26 cellular contexts compared by ENCODE assay signal in the genomic region with DNA sequence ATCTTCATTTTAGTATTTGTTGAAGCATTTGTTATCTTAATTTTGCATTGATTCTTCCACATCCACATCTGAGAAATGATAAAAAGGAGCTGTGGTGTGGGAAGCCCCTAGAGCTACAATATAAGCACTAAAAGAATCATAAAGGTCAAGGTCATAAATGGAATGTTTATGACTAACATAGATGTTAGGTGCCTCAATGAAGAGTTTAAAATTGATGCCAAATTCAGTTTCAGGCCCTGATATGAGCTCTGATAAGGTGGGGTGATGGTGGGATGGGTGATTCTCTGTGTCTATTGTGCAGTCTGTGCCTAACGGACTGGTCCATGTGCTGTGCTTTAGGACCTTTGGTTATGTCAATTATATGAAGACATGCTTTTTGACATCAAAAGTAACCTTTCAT.
"Had no signal": no experiment of that assay in that cellular context is flagged by ENCODE, and none has a peak within 500 bp of the region (broad histone marks: within the 10 kb centered on the region; RNA-seq: fewer than 3 reads in every experiment).

No MANE protein-coding gene starts in this region.

- H3K4me3 Mint-ChIP-seq: activated CD4-positive, alpha-beta memory T cell treated with anti-CD3 and anti-CD28 coated beads for 36 hours; activated CD4-positive, alpha-beta T cell treated with anti-CD3 and anti-CD28 coated beads, Interleukin-2, amount 10 ng/mL, durations not matched to agents 24 days and 14 days; T-helper 1 cell treated with Interleukin-12 subunit alpha and Interleukin-12 subunit beta and Interleukin-4 antibody, amounts not matched to agents 30 μg/mL and 1 μg/mL, for 36 hours; WTC11 had no signal

- DNase-seq: activated CD4-positive, alpha-beta memory T cell treated with anti-CD3 and anti-CD28 coated beads for 36 hours; activated CD4-positive, alpha-beta T cell treated with anti-CD3 and anti-CD28 coated beads, Interleukin-2, amount 10 ng/mL, durations not matched to agents 24 days and 14 days; activated CD4-positive, CD25-positive, alpha-beta regulatory T cell treated with anti-CD3 and anti-CD28 coated beads, Interleukin-2, amount 50 U/mL, for 72 hours; activated CD8-positive, alpha-beta memory T cell treated with anti-CD3 and anti-CD28 coated beads, Interleukin-2, amount 50 U/mL, for 4 hours; activated naive CD4-positive, alpha-beta T cell treated with anti-CD3 and anti-CD28 coated beads, Interleukin-2, amount 50 U/mL, for 16 hours; activated T-cell treated with anti-CD3 and anti-CD28 coated beads, Interleukin-2, amount 50 U/mL, for 1 hour; amniotic stem cell; body of pancreas; central memory CD4-positive, alpha-beta T cell; MM.1S; NCI-H1930; NCI-H2171; NCI-H2227 treated with DMSO at 0.1 percent for 48 hours; NCI-H526; NCI-H82; NK-92 treated with Interleukin-12 subunit alpha and Interleukin-12 subunit beta, amount 100 ng/mL, for 24 hours; OCI-M1; SHP77 had no signal

- H3K9me3 Mint-ChIP-seq: activated CD4-positive, alpha-beta memory T cell treated with anti-CD3 and anti-CD28 coated beads for 36 hours; activated CD4-positive, alpha-beta T cell treated with anti-CD3 and anti-CD28 coated beads, Interleukin-2, amount 10 ng/mL, durations not matched to agents 24 days and 14 days; T-helper 1 cell treated with Interleukin-12 subunit alpha and Interleukin-12 subunit beta and Interleukin-4 antibody, amounts not matched to agents 30 μg/mL and 1 μg/mL, for 36 hours; WTC11 had no signal

- H3K4me1 ChIP-seq: ascending aorta, body of pancreas, SJSA1 had no signal

- H3K9me3 ChIP-seq: ascending aorta, body of pancreas, SJSA1 had no signal

- H3K27ac ChIP-seq: ascending aorta, body of pancreas, RWPE1, SJSA1 had no signal

- H3K27me3 Mint-ChIP-seq: activated CD4-positive, alpha-beta memory T cell treated with anti-CD3 and anti-CD28 coated beads for 36 hours; activated CD4-positive, alpha-beta T cell treated with anti-CD3 and anti-CD28 coated beads, Interleukin-2, amount 10 ng/mL, durations not matched to agents 24 days and 14 days had no signal

- H3K4me3 ChIP-seq: ascending aorta, body of pancreas, SJSA1 had no signal

- FAIRE-seq: bronchial epithelial cell had no signal

- H3K27me3 ChIP-seq: ascending aorta, body of pancreas, SJSA1 had no signal

- H3K36me3 ChIP-seq: ascending aorta, SJSA1 had no signal

- H3K27ac Mint-ChIP-seq: activated CD4-positive, alpha-beta memory T cell treated with anti-CD3 and anti-CD28 coated beads for 36 hours; activated CD4-positive, alpha-beta T cell treated with anti-CD3 and anti-CD28 coated beads, Interleukin-2, amount 10 ng/mL, durations not matched to agents 24 days and 14 days; T-helper 1 cell treated with Interleukin-12 subunit alpha and Interleukin-12 subunit beta and Interleukin-4 antibody, amounts not matched to agents 30 μg/mL and 1 μg/mL, for 36 hours; WTC11 had no signal

- ATAC-seq: body of pancreas, Panc1, SK-N-SH treated with all-trans-retinoic acid at 6 μM for 48 hours, WTC11 had no signal
